Comparison of ENCODE assay signal across 19 cellular contexts in the genomic region with DNA sequence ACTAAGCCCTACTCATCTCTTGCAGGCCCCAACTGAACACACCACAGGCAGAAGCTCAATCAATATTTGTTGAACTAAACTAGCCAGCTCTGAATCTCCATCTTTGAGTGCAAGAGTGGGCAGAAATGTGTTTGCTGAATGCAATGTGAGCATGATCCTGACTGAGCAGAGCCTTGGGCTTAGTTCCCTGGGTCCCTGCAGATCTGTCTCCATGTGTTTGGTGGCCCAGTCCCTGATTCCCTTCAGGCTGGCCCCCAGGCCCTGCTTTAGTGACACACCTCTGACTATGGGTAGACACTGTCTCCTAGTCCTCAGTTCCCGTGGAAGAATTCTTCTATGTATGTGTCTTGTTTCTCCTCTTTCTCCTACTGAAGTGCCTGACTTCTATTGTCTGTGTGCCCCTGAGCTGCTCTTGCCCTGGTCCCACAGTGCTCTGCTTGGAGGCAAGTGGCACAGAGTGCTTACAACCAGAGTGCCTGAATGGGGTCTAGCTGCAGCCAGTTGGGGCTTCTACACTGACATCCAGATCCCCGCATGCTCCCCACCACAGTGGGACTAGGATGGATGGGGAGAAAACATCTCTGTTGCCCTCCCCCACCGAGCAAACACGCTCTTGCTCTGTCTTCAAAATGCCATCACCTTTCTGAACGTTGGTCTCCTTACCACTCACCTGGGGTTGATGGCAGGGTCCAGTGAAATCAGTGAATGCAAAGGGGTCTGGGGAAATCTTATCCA. TPM values are rescaled to one million over a fixed set of nuclear protein-coding genes. Genes with fewer than 3 reads are reported as not detected.
DNase-seq lines count a peak whose midpoint lies in the region; ATAC-seq, FAIRE-seq and TF ChIP-seq lines count a peak whose summit lies in the region.
"Had no signal": no experiment of that assay in that cellular context is flagged by ENCODE, and none has a peak within 500 bp of the region (broad histone marks: within the 10 kb centered on the region; RNA-seq: fewer than 3 reads in every experiment).

No MANE protein-coding gene starts in this region.

- no peaks in the 10 kb centered on the region for H3K36me3 ChIP-seq in SK-N-SH (replicated peaks in 1 of 2; ENCODE audit: control insufficient read depth in 1 of 2, insufficient read depth in 2 of 2, low read length in 1 of 2)

- H3K27me3 Mint-ChIP-seq in neural crest cell (ENCODE audit: low read depth), result no peaks in the 10 kb centered on the region
- H3K27me3 Mint-ChIP-seq: CD4-positive, alpha-beta memory T cell had no signal

- H4K20me1 ChIP-seq in SK-N-SH (ENCODE audit: insufficient read depth), result no peaks in the 10 kb centered on the region

- no peak overlapping the region for H3K4me3 ChIP-seq in SK-N-SH (ENCODE audit: low read depth in 2 of 2, low read length in 1 of 2)
- H3K4me3 ChIP-seq: K562 had no signal

- TF ChIP-seq EP300 in SK-N-SH (IDR thresholded peaks at IDR 0.05; ENCODE audit: borderline replicate concordance in 1 of 2, low read depth in 1 of 2, low read length in 1 of 2), result no peak

- CTCF ChIA-PET in SK-N-SH (lab: Yijun Ruan, JAX), result interaction anchor here (1.9 to 3.7 kb wide), 2 partner anchors 66 to 329 kb away, joined by 5 to 18 read pairs; no protein-coding TSS in a partner anchor

- peaks cover 4% of the 10 kb centered on the region for H3F3A ChIP-seq in SK-N-SH (replicated peaks; ENCODE audit: insufficient read depth)

- H3K27me3 ChIP-seq in SK-N-SH (ENCODE audit: insufficient read depth), result no peaks in the 10 kb centered on the region; the same call in 1 of the 2 replicates

- 49% methylated on average over 5 of the region's 5 CpGs for WGBS in SK-N-SH (ENCODE audit: low lambda C conversion rate)

- H3K79me2 ChIP-seq in SK-N-SH (ENCODE audit: insufficient read depth), result no peaks in the 10 kb centered on the region

- no peaks in the 10 kb centered on the region for H3K9me3 ChIP-seq in SK-N-SH

- TF ChIP-seq RAD21 in SK-N-SH (IDR thresholded peaks at IDR 0.05; ENCODE audit: low read length), result no peak

- no peak overlapping the region for H3K4me3 Mint-ChIP-seq in neural crest cell
- H3K4me3 Mint-ChIP-seq: CD4-positive, alpha-beta memory T cell had no signal

- POLR2A ChIA-PET in SK-N-SH (lab: Yijun Ruan, JAX), result interaction anchor here (1.5 kb wide), 1 partner anchor 16 kb away, joined by 3 read pairs; no protein-coding TSS in a partner anchor

- H3K4me2 ChIP-seq in SK-N-SH, result no peak overlapping the region

- H3K27ac ChIP-seq in SK-N-SH (ENCODE audit: low read depth in 2 of 2, low read length in 1 of 2), result no peak overlapping the region
- H3K27ac ChIP-seq: 22Rv1 had no signal

- H3K9me3 Mint-ChIP-seq in neural crest cell, result no peaks in the 10 kb centered on the region

- no peak for ATAC-seq in SK-N-SH treated with all-trans-retinoic acid at 6 μM for 48 hours
- ATAC-seq: K562 had no signal

- H3K4me1 Mint-ChIP-seq in neural crest cell, result peaks cover 68% of the 10 kb centered on the region

- no peaks in the 10 kb centered on the region for H3K9me2 ChIP-seq in SK-N-SH

- peaks cover 0 to 4% of the 10 kb centered on the region in 2 experiments; a peak in 1 of 4 replicates for H3K4me1 ChIP-seq in SK-N-SH (ENCODE audit: control insufficient read depth in 1 of 2, insufficient read depth in 2 of 2, low read depth in 1 of 2, low read length in 1 of 2)

- H3K9ac ChIP-seq in SK-N-SH, result no peak overlapping the region

- H3K27ac Mint-ChIP-seq in neural crest cell (ENCODE audit: unreplicated experiment), result peak overlapping the region; percentile 45

- TF ChIP-seq CTCF in SK-N-SH (IDR thresholded peaks at IDR 0.05) (no peak), neural crest cell (conservative IDR thresholded peaks at IDR 0.05) (no peak)

- peaks cover 2% of the 10 kb centered on the region for H3K36me3 Mint-ChIP-seq in neural crest cell (ENCODE audit: low read depth)

- DNase-seq in SK-N-SH (peak; percentile 9), ecto neural progenitor cell (ENCODE audit: low spot score) (peak; percentile 37), neural crest cell (ENCODE audit: low read depth, low spot score) (no peak), ureter (ENCODE audit: low spot score) (peak; percentile 24), GM19239 (ENCODE audit: insufficient read length, low spot score) (no peak), GF-D8 (lab: John Stamatoyannopoulos, UW) (no peak)
- no peak for DNase-seq in activated naive CD4-positive, alpha-beta T cell treated with Interleukin-2 at 50 U/mL for 16 hours
- DNase-seq: Calu3; CD4-positive, alpha-beta memory T cell; GOT3; MV-4-11; NCI-H1417 treated with DMSO at 0.1 percent for 48 hours; NCI-H2029; NCI-H2171; NCI-H446; OCI-M1 had no signal

- FAIRE-seq in GM19239 (lab: Jason Lieb, UNC), result no peak
- FAIRE-seq: K562 had no signal

- no peak overlapping the region for H2AFZ ChIP-seq in SK-N-SH (ENCODE audit: low read depth)

TF ChIP-seq in SK-N-SH, 30 proteins besides CTCF, POLR2A, EP300 and RAD21:
- TF ChIP-seq, protein P1, sequence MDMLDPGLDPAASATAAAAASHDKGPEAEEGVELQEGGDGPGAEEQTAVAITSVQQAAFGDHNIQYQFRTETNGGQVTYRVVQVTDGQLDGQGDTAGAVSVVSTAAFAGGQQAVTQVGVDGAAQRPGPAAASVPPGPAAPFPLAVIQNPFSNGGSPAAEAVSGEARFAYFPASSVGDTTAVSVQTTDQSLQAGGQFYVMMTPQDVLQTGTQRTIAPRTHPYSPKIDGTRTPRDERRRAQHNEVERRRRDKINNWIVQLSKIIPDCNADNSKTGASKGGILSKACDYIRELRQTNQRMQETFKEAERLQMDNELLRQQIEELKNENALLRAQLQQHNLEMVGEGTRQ (IDR thresholded peaks at IDR 0.05; ENCODE audit: borderline replicate concordance, low read depth, low read length), result no peak
- TF ChIP-seq EZH2phosphoT487 (IDR thresholded peaks at IDR 0.05; ENCODE audit: borderline replicate concordance, low read depth) (no peak), ELF1 (IDR thresholded peaks at IDR 0.05) (no peak), FOSL2 (IDR thresholded peaks at IDR 0.05; ENCODE audit: borderline replicate concordance, low read depth) (no peak), CHD2 (IDR thresholded peaks at IDR 0.05; ENCODE audit: low read length, partially characterized antibody) (no peak)

TF ChIP-seq in SK-N-SH treated with all-trans-retinoic acid at 6 μM for 48 hours, 23 proteins besides CTCF, POLR2A, EP300 and RAD21:
- no peak for TF ChIP-seq ISL1 (CRISPR knock-in tag; IDR thresholded peaks at IDR 0.05)
- TF ChIP-seq ZC3H10 (CRISPR knock-in tag; IDR thresholded peaks at IDR 0.05), result no peak
- TF ChIP-seq, protein P2, sequence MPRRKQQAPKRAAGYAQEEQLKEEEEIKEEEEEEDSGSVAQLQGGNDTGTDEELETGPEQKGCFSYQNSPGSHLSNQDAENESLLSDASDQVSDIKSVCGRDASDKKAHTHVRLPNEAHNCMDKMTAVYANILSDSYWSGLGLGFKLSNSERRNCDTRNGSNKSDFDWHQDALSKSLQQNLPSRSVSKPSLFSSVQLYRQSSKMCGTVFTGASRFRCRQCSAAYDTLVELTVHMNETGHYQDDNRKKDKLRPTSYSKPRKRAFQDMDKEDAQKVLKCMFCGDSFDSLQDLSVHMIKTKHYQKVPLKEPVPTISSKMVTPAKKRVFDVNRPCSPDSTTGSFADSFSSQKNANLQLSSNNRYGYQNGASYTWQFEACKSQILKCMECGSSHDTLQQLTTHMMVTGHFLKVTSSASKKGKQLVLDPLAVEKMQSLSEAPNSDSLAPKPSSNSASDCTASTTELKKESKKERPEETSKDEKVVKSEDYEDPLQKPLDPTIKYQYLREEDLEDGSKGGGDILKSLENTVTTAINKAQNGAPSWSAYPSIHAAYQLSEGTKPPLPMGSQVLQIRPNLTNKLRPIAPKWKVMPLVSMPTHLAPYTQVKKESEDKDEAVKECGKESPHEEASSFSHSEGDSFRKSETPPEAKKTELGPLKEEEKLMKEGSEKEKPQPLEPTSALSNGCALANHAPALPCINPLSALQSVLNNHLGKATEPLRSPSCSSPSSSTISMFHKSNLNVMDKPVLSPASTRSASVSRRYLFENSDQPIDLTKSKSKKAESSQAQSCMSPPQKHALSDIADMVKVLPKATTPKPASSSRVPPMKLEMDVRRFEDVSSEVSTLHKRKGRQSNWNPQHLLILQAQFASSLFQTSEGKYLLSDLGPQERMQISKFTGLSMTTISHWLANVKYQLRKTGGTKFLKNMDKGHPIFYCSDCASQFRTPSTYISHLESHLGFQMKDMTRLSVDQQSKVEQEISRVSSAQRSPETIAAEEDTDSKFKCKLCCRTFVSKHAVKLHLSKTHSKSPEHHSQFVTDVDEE (CRISPR knock-in tag; IDR thresholded peaks at IDR 0.05), result no peak
- no peak for TF ChIP-seq SNAI2 (CRISPR knock-in tag; IDR thresholded peaks at IDR 0.05)

RNA-seq across cellular contexts. Expression of a gene that starts 9.3 kb away (rescaled TPM):
- 15.7 and 16.5 TPM in 2 replicates for polyA plus RNA-seq in SK-N-SH (2012; rRNA removed)
- 15.1 and 15.7 TPM in 2 replicates for polyA plus RNA-seq in SK-N-SH (2012; cell fraction: cytosol; rRNA removed)
- polyA plus RNA-seq in SK-N-SH (2012; cell fraction: nucleus; rRNA removed), result 12.4 and 14.4 TPM in 2 replicates
- total RNA-seq in neural crest cell (53.3 and 59.5 TPM in 2 replicates), ureter (24.9 TPM)

Comparison
In these comparisons a context has a peak if more than half of its experiments do, and no peak if none do; other contexts are left out.
1. DNase-seq: peak in SK-N-SH (single experiment), ecto neural progenitor cell (single experiment) and ureter (single experiment); none in neural crest cell (single experiment), activated naive CD4-positive, alpha-beta T cell treated with Interleukin-2 at 50 U/mL for 16 hours (single experiment), GM19239 (single experiment) and GF-D8 (single experiment).